Comparison of ENCODE assay signal across 1 cellular context in the genomic region with DNA sequence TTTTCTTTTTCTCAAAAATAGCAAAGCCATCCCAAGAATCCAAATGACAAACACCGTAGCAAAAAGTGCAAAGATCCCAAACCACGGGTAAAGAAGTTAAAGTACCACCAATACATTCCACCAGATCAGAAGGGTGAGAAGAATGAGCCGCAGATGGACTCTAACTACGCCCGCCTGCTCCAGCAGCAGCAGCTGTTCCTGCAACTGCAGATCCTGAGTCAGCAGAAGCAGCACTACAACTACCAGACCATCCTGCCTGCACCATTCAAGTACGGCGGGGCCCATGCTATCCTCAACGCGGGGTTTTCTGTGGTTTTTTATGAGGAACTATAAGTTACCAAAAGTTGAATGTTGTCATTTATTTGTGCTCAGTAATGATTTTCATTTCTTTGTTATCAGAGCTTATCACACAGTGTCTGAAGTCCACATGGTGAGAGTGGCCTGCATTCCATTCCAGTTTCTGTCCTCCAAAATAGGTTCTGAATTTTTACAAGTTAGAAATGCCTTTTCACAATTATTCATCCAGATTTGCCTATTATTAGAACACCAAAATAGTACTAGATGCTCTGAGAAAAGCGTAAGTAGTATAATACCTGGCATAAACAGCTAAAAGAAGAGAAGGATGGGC.
TF ChIP-seq lines count a peak whose summit lies in the region.

No MANE protein-coding gene starts in this region.

TF ChIP-seq in HepG2, 621 proteins besides CTCF, POLR2A, EP300 and RAD21 (continued from another document):
- TF ChIP-seq, protein P1, sequence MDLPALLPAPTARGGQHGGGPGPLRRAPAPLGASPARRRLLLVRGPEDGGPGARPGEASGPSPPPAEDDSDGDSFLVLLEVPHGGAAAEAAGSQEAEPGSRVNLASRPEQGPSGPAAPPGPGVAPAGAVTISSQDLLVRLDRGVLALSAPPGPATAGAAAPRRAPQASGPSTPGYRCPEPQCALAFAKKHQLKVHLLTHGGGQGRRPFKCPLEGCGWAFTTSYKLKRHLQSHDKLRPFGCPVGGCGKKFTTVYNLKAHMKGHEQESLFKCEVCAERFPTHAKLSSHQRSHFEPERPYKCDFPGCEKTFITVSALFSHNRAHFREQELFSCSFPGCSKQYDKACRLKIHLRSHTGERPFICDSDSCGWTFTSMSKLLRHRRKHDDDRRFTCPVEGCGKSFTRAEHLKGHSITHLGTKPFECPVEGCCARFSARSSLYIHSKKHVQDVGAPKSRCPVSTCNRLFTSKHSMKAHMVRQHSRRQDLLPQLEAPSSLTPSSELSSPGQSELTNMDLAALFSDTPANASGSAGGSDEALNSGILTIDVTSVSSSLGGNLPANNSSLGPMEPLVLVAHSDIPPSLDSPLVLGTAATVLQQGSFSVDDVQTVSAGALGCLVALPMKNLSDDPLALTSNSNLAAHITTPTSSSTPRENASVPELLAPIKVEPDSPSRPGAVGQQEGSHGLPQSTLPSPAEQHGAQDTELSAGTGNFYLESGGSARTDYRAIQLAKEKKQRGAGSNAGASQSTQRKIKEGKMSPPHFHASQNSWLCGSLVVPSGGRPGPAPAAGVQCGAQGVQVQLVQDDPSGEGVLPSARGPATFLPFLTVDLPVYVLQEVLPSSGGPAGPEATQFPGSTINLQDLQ (CRISPR knock-in tag; IDR thresholded peaks at IDR 0.05): no peak
- TF ChIP-seq, protein P2, sequence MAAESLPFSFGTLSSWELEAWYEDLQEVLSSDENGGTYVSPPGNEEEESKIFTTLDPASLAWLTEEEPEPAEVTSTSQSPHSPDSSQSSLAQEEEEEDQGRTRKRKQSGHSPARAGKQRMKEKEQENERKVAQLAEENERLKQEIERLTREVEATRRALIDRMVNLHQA (CRISPR knock-in tag; IDR thresholded peaks at IDR 0.05): no peak
- TF ChIP-seq ZNF552 (CRISPR knock-in tag; IDR thresholded peaks at IDR 0.05; ENCODE audit: borderline replicate concordance): no peak
- TF ChIP-seq MIXL1 (CRISPR knock-in tag; IDR thresholded peaks at IDR 0.05): no peak
- TF ChIP-seq, protein P3, sequence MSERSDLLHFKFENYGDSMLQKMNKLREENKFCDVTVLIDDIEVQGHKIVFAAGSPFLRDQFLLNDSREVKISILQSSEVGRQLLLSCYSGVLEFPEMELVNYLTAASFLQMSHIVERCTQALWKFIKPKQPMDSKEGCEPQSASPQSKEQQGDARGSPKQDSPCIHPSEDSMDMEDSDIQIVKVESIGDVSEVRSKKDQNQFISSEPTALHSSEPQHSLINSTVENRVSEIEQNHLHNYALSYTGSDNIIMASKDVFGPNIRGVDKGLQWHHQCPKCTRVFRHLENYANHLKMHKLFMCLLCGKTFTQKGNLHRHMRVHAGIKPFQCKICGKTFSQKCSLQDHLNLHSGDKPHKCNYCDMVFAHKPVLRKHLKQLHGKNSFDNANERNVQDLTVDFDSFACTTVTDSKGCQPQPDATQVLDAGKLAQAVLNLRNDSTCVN (CRISPR knock-in tag; IDR thresholded peaks at IDR 0.05; ENCODE audit: borderline replicate concordance): no peak
- TF ChIP-seq LCORL (IDR thresholded peaks at IDR 0.05): no peak
- no peak for TF ChIP-seq LCORL (CRISPR knock-in tag; IDR thresholded peaks at IDR 0.05)
- no peak for TF ChIP-seq SMAD1 (CRISPR knock-in tag; IDR thresholded peaks at IDR 0.05; ENCODE audit: borderline replicate concordance, low read depth)
- no peak for TF ChIP-seq MED13 (CRISPR knock-in tag; IDR thresholded peaks at IDR 0.05)
- no peak for TF ChIP-seq SIX4 (CRISPR knock-in tag; IDR thresholded peaks at IDR 0.05)
- 0 out of 2 replicates have a peak, but pooled peaks have one; percentile 7 for TF ChIP-seq HNF4A (CRISPR knock-in tag; IDR thresholded peaks at IDR 0.05)
